1 cellular context compared by ENCODE assay signal in genomic region chr4:169047967-169048366, GRCh38.
TF ChIP-seq lines count a peak whose summit lies in the region.

No MANE protein-coding gene starts in this region.

TF ChIP-seq in H1, 55 proteins besides CTCF, POLR2A, EP300 and RAD21:
- TF ChIP-seq EZH2 (IDR thresholded peaks at IDR 0.05; ENCODE audit: low read depth, low read length, severe bottlenecking) (no peak), MAX (IDR thresholded peaks at IDR 0.05) (no peak), NANOG (IDR thresholded peaks at IDR 0.05; ENCODE audit: insufficient read depth, low read depth, low read length, poor library complexity, severe bottlenecking) (no peak), TAF1 (IDR thresholded peaks at IDR 0.05; ENCODE audit: low read depth, low read length) (no peak), GABPA (IDR thresholded peaks at IDR 0.05; ENCODE audit: borderline replicate concordance, insufficient read depth, low read length) (no peak), CHD7 (IDR thresholded peaks at IDR 0.05; ENCODE audit: insufficient replicate concordance, low read length) (no peak), ZNF274 (IDR thresholded peaks at IDR 0.05; ENCODE audit: borderline replicate concordance, extremely low read depth, low read length) (no peak), SAP30 (IDR thresholded peaks at IDR 0.05; ENCODE audit: insufficient read depth, insufficient replicate concordance, low read length) (no peak), KDM1A (IDR thresholded peaks at IDR 0.05; ENCODE audit: borderline replicate concordance, low read length) (no peak), HDAC2 (IDR thresholded peaks at IDR 0.05; ENCODE audit: borderline replicate concordance in 1 of 2, low read depth in 2 of 2, low read length in 2 of 2) (no peak)
TF ChIP-seq in H1: peak in this region for 0.
